11 cellular contexts compared by ENCODE assay signal in genomic region chr6:41707565-41708200, GRCh38. TPM values are rescaled to one million over a fixed set of nuclear protein-coding genes. Genes with fewer than 3 reads are reported as not detected.
DNase-seq lines count a peak whose midpoint lies in the region; ATAC-seq, FAIRE-seq and TF ChIP-seq lines count a peak whose summit lies in the region.
"Had no signal": no experiment of that assay in that cellular context is flagged by ENCODE, and none has a peak within 500 bp of the region (broad histone marks: within the 10 kb centered on the region; RNA-seq: fewer than 3 reads in every experiment).

No MANE protein-coding gene starts in this region.

- peaks cover 6% of the 10 kb centered on the region; the same call in 1 of the 2 replicates for H3K4me1 ChIP-seq in GM23338 (ENCODE audit: insufficient read depth)

- H2AFZ ChIP-seq in GM23338, result no peak overlapping the region

- H3K27ac Mint-ChIP-seq in GM23338, result no peak overlapping the region

- H3F3A ChIP-seq in GM23338 (replicated peaks; ENCODE audit: low read depth), result no peaks in the 10 kb centered on the region

- no peak overlapping the region for H3K4me2 ChIP-seq in GM23338

- no peak overlapping the region for H3K4me3 Mint-ChIP-seq in GM23338

- H3K4me1 Mint-ChIP-seq in GM23338, result peaks cover 9% of the 10 kb centered on the region

- FAIRE-seq in GM19239 (lab: Jason Lieb, UNC), result peak; percentile 89
- FAIRE-seq: pancreas had no signal

- H3K9me2 ChIP-seq in GM23338 (ENCODE audit: insufficient read depth), result no peaks in the 10 kb centered on the region

- H3K4me3 ChIP-seq in GM23338, result no peak overlapping the region
- H3K4me3 ChIP-seq: colonic mucosa, pancreas had no signal

- no peaks in the 10 kb centered on the region for H3K79me2 ChIP-seq in GM23338 (replicated peaks; ENCODE audit: insufficient read depth)

- no peak for TF ChIP-seq CTCF in GM23338 (conservative IDR thresholded peaks at IDR 0.05; ENCODE audit: low read depth in 2 of 2)

- H3K36me3 ChIP-seq in GM23338 (ENCODE audit: insufficient read depth), result no peaks in the 10 kb centered on the region
- H3K36me3 ChIP-seq: colonic mucosa, pancreas had no signal

- H4K20me1 ChIP-seq in GM23338 (replicated peaks; ENCODE audit: insufficient read depth), result no peaks in the 10 kb centered on the region

- H3K27me3 Mint-ChIP-seq in GM23338 (ENCODE audit: insufficient read depth, low read depth, poor library complexity), result peaks cover 8% of the 10 kb centered on the region

- no peaks in the 10 kb centered on the region for H3K9me3 Mint-ChIP-seq in GM23338

- no peaks in the 10 kb centered on the region for H3K27me3 ChIP-seq in GM23338 (ENCODE audit: insufficient read depth)
- H3K27me3 ChIP-seq: colonic mucosa, pancreas had no signal

- ATAC-seq in GM23338, result no peak

- H3K36me3 Mint-ChIP-seq in GM23338 (ENCODE audit: low read depth), result no peaks in the 10 kb centered on the region

- H3K27ac ChIP-seq in GM23338 (ENCODE audit: low read depth), result no peak overlapping the region
- H3K27ac ChIP-seq: colonic mucosa had no signal

- DNase-seq in GM19239 (ENCODE audit: insufficient read length, low spot score) (no peak), hepatic stellate cell (ENCODE audit: low spot score) (no peak), NCI-H146 (lab: John Stamatoyannopoulos, UW) (no peak), foreskin melanocyte (no peak), GM23338 (ENCODE audit: low spot score) (no peak)
- DNase-seq in activated CD4-positive, alpha-beta T cell treated with anti-CD3 and anti-CD28 coated beads for 4 hours, result peak; percentile 37
- peak; percentile 10 for DNase-seq in effector CD4-positive, alpha-beta T cell
- peak; percentile 38 to 39 for DNase-seq in stimulated activated CD4-positive, alpha-beta T cell treated with anti-CD3 and anti-CD28 coated beads, Interleukin-2, amount 100 ng/mL, for 24 hours
- DNase-seq: colonic mucosa, NCI-H2227 treated with DMSO at 0.1 percent for 48 hours, pancreas had no signal

TF ChIP-seq in GM23338, 12 proteins besides CTCF, POLR2A, EP300 and RAD21:
- no peak for TF ChIP-seq CREB1 (CRISPR knock-in tag; IDR thresholded peaks at IDR 0.05; ENCODE audit: low read depth)
- no peak for TF ChIP-seq NANOG (IDR thresholded peaks at IDR 0.05; ENCODE audit: borderline replicate concordance)
- TF ChIP-seq STAT1 (IDR thresholded peaks at IDR 0.05; ENCODE audit: unreplicated experiment), result no peak
- TF ChIP-seq ZNF462 (CRISPR knock-in tag; IDR thresholded peaks at IDR 0.05), result no peak
- TF ChIP-seq ZNF114 (CRISPR knock-in tag; IDR thresholded peaks at IDR 0.05), result no peak
- TF ChIP-seq REST (IDR thresholded peaks at IDR 0.05; ENCODE audit: unreplicated experiment), result no peak
- TF ChIP-seq EZH2 (IDR thresholded peaks at IDR 0.05; ENCODE audit: low read depth, unreplicated experiment), result no peak
- no peak for TF ChIP-seq JUNB (IDR thresholded peaks at IDR 0.05; ENCODE audit: unreplicated experiment)
- TF ChIP-seq ETS1 (IDR thresholded peaks at IDR 0.05), result no peak
- no peak for TF ChIP-seq ZNF331 (CRISPR knock-in tag; IDR thresholded peaks at IDR 0.05; ENCODE audit: low read depth)
- no peak for TF ChIP-seq EZH2phosphoT487 (IDR thresholded peaks at IDR 0.05; ENCODE audit: unreplicated experiment)
- no peak for TF ChIP-seq POLR2AphosphoS5 (IDR thresholded peaks at IDR 0.05; ENCODE audit: low read depth)

RNA-seq across cellular contexts. Expression of gene TFEB, which starts 27.7 kb away (rescaled TPM):
- 1.7 and 4.3 TPM in 2 replicates for total RNA-seq in GM23338 (2014; rRNA removed; shearing (Covaris generic))
- 1.1 and 1.3 TPM in 2 replicates for polyA plus RNA-seq in GM23338 (2016; fragmentation: Nextera tagmentation; extraction: Ambion mirVana)

RNA-seq across cellular contexts. Expression of gene PGC, which starts 39.5 kb away (rescaled TPM):
- not detected in 2 replicates for total RNA-seq in GM23338 (2014; rRNA removed; shearing (Covaris generic))
- polyA plus RNA-seq in GM23338 (2016; fragmentation: Nextera tagmentation; extraction: Ambion mirVana), result not detected in 2 replicates

Comparison
In these comparisons a context has a peak if more than half of its experiments do, and no peak if none do; other contexts are left out.
1. DNase-seq: peak in activated CD4-positive, alpha-beta T cell treated with anti-CD3 and anti-CD28 coated beads for 4 hours (2 of 2), effector CD4-positive, alpha-beta T cell (single experiment) and stimulated activated CD4-positive, alpha-beta T cell treated with anti-CD3 and anti-CD28 coated beads, Interleukin-2, amount 100 ng/mL, for 24 hours (2 of 2); none in GM19239 (single experiment), hepatic stellate cell (single experiment), NCI-H146 (single experiment), foreskin melanocyte (single experiment) and GM23338 (single experiment).